Comparison of ENCODE assay signal across 10 cellular contexts in genomic region chr1:8876099-8876496, GRCh38. TPM values are rescaled to one million over a fixed set of nuclear protein-coding genes. Genes with fewer than 3 reads are reported as not detected.
DNase-seq lines count a peak whose midpoint lies in the region; ATAC-seq, FAIRE-seq and TF ChIP-seq lines count a peak whose summit lies in the region.
"Had no signal": no experiment of that assay in that cellular context is flagged by ENCODE, and none has a peak within 500 bp of the region (broad histone marks: within the 10 kb centered on the region; RNA-seq: fewer than 3 reads in every experiment).

No MANE protein-coding gene starts in this region.

- peak overlapping the region; percentile 95 for H3K4me3 Mint-ChIP-seq in astrocyte (ENCODE audit: unreplicated experiment)

- H3K9ac ChIP-seq in astrocyte (ENCODE audit: low read length): peak overlapping the region; percentile 97

- peak overlapping the region; percentile 67 for H3K27ac Mint-ChIP-seq in astrocyte (ENCODE audit: unreplicated experiment)

- intact Hi-C loops in right lobe of liver (cut with DNase I): no loop called here

- H3K27ac ChIP-seq in ACC112 (ENCODE audit: low read depth, low read length) (peak overlapping the region; percentile 99), HEK293 (ENCODE audit: extremely low read depth, low read depth, low read length) (0 out of 2 replicates have a peak overlapping the region, but pooled peaks have one; percentile 91), astrocyte (ENCODE audit: low read depth, low read length) (peak overlapping the region; percentile 27), right lobe of liver (peak overlapping the region in 2 of 3 donors; percentile 98 to 100)

- POLR2A ChIA-PET in HEK293 (lab: Yijun Ruan, JAX): no interaction called here

- peak overlapping the region; percentile 91 for H3K4me2 ChIP-seq in astrocyte (ENCODE audit: low read length)

- no peaks in the 10 kb centered on the region for H3K27me3 Mint-ChIP-seq in astrocyte (ENCODE audit: low read depth, unreplicated experiment)

- H3K27me3 ChIP-seq in ACC112 (ENCODE audit: insufficient read depth, low read length): no peaks in the 10 kb centered on the region
- H3K27me3 ChIP-seq in astrocyte (ENCODE audit: insufficient read depth, low read length): no peaks in the 10 kb centered on the region
- H3K27me3 ChIP-seq in right lobe of liver: no peaks in the 10 kb centered on the region

- H2AFZ ChIP-seq in ACC112 (ENCODE audit: low read length, unreplicated experiment): no peak overlapping the region
- no peak overlapping the region for H2AFZ ChIP-seq in astrocyte (ENCODE audit: low read depth, low read length)

- CTCF ChIA-PET in HEK293 (lab: Yijun Ruan, JAX): no interaction called here

- 54% methylated on average over 3 of the region's 3 CpGs for WGBS in right lobe of liver (ENCODE audit: insufficient coverage, low coverage, low lambda C conversion rate, missing lambda C conversion rate)

- peaks cover 65% of the 10 kb centered on the region for H4K20me1 ChIP-seq in astrocyte (ENCODE audit: insufficient read depth, low read length)

- H3K4me1 Mint-ChIP-seq in astrocyte (ENCODE audit: low read depth, unreplicated experiment): peaks cover 59% of the 10 kb centered on the region

- DNase-seq in astrocyte (ENCODE audit: low read depth) (no peak), right lobe of liver (no peak), midbrain (lab: John Stamatoyannopoulos, UW) (no peak), NCI-H2227 (lab: John Stamatoyannopoulos, UW; ENCODE audit: unreplicated experiment) (no peak)
- no peak for DNase-seq in stimulated activated CD4-positive, alpha-beta T cell treated with anti-CD3 and anti-CD28 coated beads, Interleukin-4, amount 100 ng/mL, for 24 hours
- DNase-seq: GDM1, NCI-H774 had no signal

- peak overlapping the region; percentile 83 for H3K4me3 ChIP-seq in ACC112 (ENCODE audit: low read depth, low read length)
- peak overlapping the region; percentile 15 for H3K4me3 ChIP-seq in HEK293 (ENCODE audit: low read depth, low read length)
- H3K4me3 ChIP-seq in astrocyte (ENCODE audit: insufficient read depth, low read depth, low read length): peak overlapping the region; percentile 88
- H3K4me3 ChIP-seq in right lobe of liver: peak overlapping the region in 1 of 3 donors; percentile 98

- TF ChIP-seq POLR2A in right lobe of liver (IDR thresholded peaks at IDR 0.05): no peak

- H3K9me3 ChIP-seq in HEK293 (ENCODE audit: control insufficient read depth, insufficient read depth, low read depth, low read length): no peaks in the 10 kb centered on the region
- H3K9me3 ChIP-seq in astrocyte (ENCODE audit: insufficient read depth, low read depth, low read length): no peaks in the 10 kb centered on the region
- no peaks in the 10 kb centered on the region for H3K9me3 ChIP-seq in right lobe of liver

- no peaks in the 10 kb centered on the region for H3K9me3 Mint-ChIP-seq in astrocyte (ENCODE audit: unreplicated experiment)

- peaks cover 45% of the 10 kb centered on the region for H3K4me1 ChIP-seq in ACC112 (ENCODE audit: control insufficient read depth, insufficient read depth, low read length, unreplicated experiment)
- peaks cover 16% of the 10 kb centered on the region for H3K4me1 ChIP-seq in HEK293 (ENCODE audit: control insufficient read depth, insufficient read depth, low read length)
- peaks cover 65% of the 10 kb centered on the region for H3K4me1 ChIP-seq in astrocyte (ENCODE audit: insufficient read depth, low read length)
- peaks cover 0 to 79% (median 36%) of the 10 kb centered on the region in 4 donors for H3K4me1 ChIP-seq in right lobe of liver

- H3K36me3 Mint-ChIP-seq in astrocyte (ENCODE audit: low read depth, unreplicated experiment): peaks cover 15% of the 10 kb centered on the region

- H3K79me2 ChIP-seq in ACC112 (ENCODE audit: control insufficient read depth, insufficient read depth, low read length, unreplicated experiment) (peaks cover 77% of the 10 kb centered on the region), astrocyte (ENCODE audit: insufficient read depth, low read length) (peaks cover 67% of the 10 kb centered on the region)

- H3K36me3 ChIP-seq in ACC112 (ENCODE audit: insufficient read depth, low read length) (peaks cover 58% of the 10 kb centered on the region), HEK293 (ENCODE audit: control insufficient read depth in 2 of 2, insufficient read depth in 1 of 2, low read length in 2 of 2) (peaks cover 37 to 65% of the 10 kb centered on the region in 2 experiments), astrocyte (ENCODE audit: insufficient read depth, low read length) (peaks cover 33% of the 10 kb centered on the region), right lobe of liver (peaks cover 3 to 34% (median 23%) of the 10 kb centered on the region in 4 donors)

- FAIRE-seq in astrocyte (lab: Jason Lieb, UNC): no peak

- TF ChIP-seq CTCF in HEK293 (tag by site-specific recombination; IDR thresholded peaks at IDR 0.05) (no peak), astrocyte (IDR thresholded peaks at IDR 0.05; ENCODE audit: insufficient read depth, low read depth, low read length) (no peak), right lobe of liver (IDR thresholded peaks at IDR 0.05) (no peak)

- no peak for ATAC-seq in right lobe of liver
- ATAC-seq in HG03342 (IDR thresholded peaks at IDR 0.05; ENCODE audit: unreplicated experiment): no peak

TF ChIP-seq in HEK293, 187 proteins besides CTCF, POLR2A, EP300 and RAD21:
- TF ChIP-seq ZNF660 (tag by site-specific recombination; IDR thresholded peaks at IDR 0.05) (no peak), MYNN (tag by site-specific recombination; IDR thresholded peaks at IDR 0.05; ENCODE audit: borderline replicate concordance) (no peak)

RNA-seq across cellular contexts. Expression of gene ENO1, which starts 2.4 kb away (rescaled TPM):
- total RNA-seq in astrocyte (1,663 and 1,692 TPM in 2 replicates), right lobe of liver (100 to 1,000 TPM; 314 to 792 (median 539) TPM)

RNA-seq across cellular contexts. Expression of gene RERE, which starts 58.7 kb away (rescaled TPM):
- total RNA-seq in astrocyte (118 and 124 TPM in 2 replicates), right lobe of liver (10 to 100 TPM; 17.5 to 38.4 (median 25.0) TPM)

Comparison
In these comparisons a context has a peak if more than half of its experiments do, and no peak if none do; other contexts are left out.
1. H3K27ac ChIP-seq: peak in every context shown above with its lines; median percentile 99 in ACC112; 99 in right lobe of liver; 91 in HEK293; 27 in astrocyte.